In the genomic region with DNA sequence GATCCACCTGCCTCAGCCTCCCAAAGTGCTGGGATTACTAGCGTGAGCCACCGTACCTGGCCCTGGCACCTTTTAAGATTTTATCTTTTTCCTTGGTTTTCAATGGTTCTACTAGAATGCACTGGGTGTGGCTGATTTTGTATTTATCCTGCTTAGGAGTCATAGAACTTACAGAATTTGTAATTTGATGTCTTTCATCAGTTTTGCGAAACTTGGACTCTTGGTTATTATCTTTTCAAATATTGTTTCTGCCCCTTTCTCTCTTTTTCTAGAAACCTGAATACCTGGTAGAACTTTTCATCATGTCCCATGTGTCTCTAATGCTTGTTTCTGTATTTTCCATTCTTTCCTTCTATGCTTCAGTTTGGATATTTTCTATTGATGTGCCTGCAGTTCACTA, we compare ENCODE assay signal across 1 cellular context.
TF ChIP-seq lines count a peak whose summit lies in the region.

No MANE protein-coding gene starts in this region.

TF ChIP-seq in GM12878, 131 proteins besides CTCF, POLR2A, EP300 and RAD21:
- no peak for TF ChIP-seq GABPA (IDR thresholded peaks at IDR 0.05; ENCODE audit: low read depth)
- TF ChIP-seq, protein P1, sequence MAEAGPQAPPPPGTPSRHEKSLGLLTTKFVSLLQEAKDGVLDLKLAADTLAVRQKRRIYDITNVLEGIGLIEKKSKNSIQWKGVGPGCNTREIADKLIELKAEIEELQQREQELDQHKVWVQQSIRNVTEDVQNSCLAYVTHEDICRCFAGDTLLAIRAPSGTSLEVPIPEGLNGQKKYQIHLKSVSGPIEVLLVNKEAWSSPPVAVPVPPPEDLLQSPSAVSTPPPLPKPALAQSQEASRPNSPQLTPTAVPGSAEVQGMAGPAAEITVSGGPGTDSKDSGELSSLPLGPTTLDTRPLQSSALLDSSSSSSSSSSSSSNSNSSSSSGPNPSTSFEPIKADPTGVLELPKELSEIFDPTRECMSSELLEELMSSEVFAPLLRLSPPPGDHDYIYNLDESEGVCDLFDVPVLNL (IDR thresholded peaks at IDR 0.05; ENCODE audit: low read depth, low read length) = no peak
- TF ChIP-seq, protein P2, sequence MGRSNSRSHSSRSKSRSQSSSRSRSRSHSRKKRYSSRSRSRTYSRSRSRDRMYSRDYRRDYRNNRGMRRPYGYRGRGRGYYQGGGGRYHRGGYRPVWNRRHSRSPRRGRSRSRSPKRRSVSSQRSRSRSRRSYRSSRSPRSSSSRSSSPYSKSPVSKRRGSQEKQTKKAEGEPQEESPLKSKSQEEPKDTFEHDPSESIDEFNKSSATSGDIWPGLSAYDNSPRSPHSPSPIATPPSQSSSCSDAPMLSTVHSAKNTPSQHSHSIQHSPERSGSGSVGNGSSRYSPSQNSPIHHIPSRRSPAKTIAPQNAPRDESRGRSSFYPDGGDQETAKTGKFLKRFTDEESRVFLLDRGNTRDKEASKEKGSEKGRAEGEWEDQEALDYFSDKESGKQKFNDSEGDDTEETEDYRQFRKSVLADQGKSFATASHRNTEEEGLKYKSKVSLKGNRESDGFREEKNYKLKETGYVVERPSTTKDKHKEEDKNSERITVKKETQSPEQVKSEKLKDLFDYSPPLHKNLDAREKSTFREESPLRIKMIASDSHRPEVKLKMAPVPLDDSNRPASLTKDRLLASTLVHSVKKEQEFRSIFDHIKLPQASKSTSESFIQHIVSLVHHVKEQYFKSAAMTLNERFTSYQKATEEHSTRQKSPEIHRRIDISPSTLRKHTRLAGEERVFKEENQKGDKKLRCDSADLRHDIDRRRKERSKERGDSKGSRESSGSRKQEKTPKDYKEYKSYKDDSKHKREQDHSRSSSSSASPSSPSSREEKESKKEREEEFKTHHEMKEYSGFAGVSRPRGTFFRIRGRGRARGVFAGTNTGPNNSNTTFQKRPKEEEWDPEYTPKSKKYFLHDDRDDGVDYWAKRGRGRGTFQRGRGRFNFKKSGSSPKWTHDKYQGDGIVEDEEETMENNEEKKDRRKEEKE (IDR thresholded peaks at IDR 0.05) = no peak
- no peak for TF ChIP-seq SUPT20H (IDR thresholded peaks at IDR 0.05; ENCODE audit: borderline replicate concordance, control insufficient read depth, low read depth, low read length)
- TF ChIP-seq, protein P3, sequence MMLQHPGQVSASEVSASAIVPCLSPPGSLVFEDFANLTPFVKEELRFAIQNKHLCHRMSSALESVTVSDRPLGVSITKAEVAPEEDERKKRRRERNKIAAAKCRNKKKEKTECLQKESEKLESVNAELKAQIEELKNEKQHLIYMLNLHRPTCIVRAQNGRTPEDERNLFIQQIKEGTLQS (IDR thresholded peaks at IDR 0.05; ENCODE audit: borderline replicate concordance, extremely low read depth, low read depth, low read length) = no peak
- no peak for TF ChIP-seq EED (IDR thresholded peaks at IDR 0.05; ENCODE audit: low read depth)
